Comparison of ENCODE assay signal across 12 cellular contexts in genomic region chr2:74576151-74576755, GRCh38. TPM values are rescaled to one million over a fixed set of nuclear protein-coding genes. Genes with fewer than 3 reads are reported as not detected.
DNase-seq lines count a peak whose midpoint lies in the region; ATAC-seq, FAIRE-seq and TF ChIP-seq lines count a peak whose summit lies in the region.
"Had no signal": no experiment of that assay in that cellular context is flagged by ENCODE, and none has a peak within 500 bp of the region (broad histone marks: within the 10 kb centered on the region; RNA-seq: fewer than 3 reads in every experiment).

No MANE protein-coding gene starts in this region.

- BruUV-seq in GM12878 (replicated peaks; lab: Mats Ljungman, UMichigan), result no TSS peak

- in situ Hi-C loops in GM12878 (cut with MboI), result no loop called here

- POLR2A ChIA-PET in GM12878 (lab: Charles Lee), result interaction anchor here (0.6 to 25.0 kb wide), 11 partner anchors 8 to 358 kb away, joined by 3 to 441 read pairs (median 5); partner anchors contain the start of genes AUP1, DOK1, HTRA2 and LOXL3

- H3K27ac ChIP-seq in BLaER1 treated with 17β-estradiol and CSF1 and Interleukin-3, amounts not matched to agents 10 nM and 100 nM, result peak overlapping the region; percentile 61 to 95 (median 87)
- peak overlapping the region; percentile 89 for H3K27ac ChIP-seq in HL-60 (replicated peaks)
- H3K27ac ChIP-seq in GM12878 (ENCODE audit: control insufficient read depth, insufficient read depth), result 0 out of 2 replicates have a peak overlapping the region, but pooled peaks have one; percentile 67

- CTCF ChIA-PET in GM12878 (lab: Yijun Ruan, JAX), result interaction anchor here (1.0 to 17.4 kb wide), 9 partner anchors 9 to 101 kb away, joined by 3 to 281 read pairs (median 6); partner anchors contain the start of genes AUP1, CCDC142, HTRA2 and TTC31

- H3K27me3 ChIP-seq in BLaER1 treated with 17β-estradiol and CSF1 and Interleukin-3, amounts not matched to agents 10 nM and 100 nM, result no peaks in the 10 kb centered on the region
- H3K27me3 ChIP-seq in HL-60 (ENCODE audit: insufficient read depth, poor library complexity, severe bottlenecking) (no peaks in the 10 kb centered on the region), GM12878 (replicated peaks in 1 of 2; ENCODE audit: control insufficient read depth in 2 of 2, insufficient read depth in 2 of 2, low read length in 1 of 2) (no peaks in the 10 kb centered on the region)

- H3K4me2 ChIP-seq in BLaER1 treated with 17β-estradiol and CSF1 and Interleukin-3, amounts not matched to agents 10 nM and 100 nM, result peak overlapping the region; percentile 39 to 90 (median 77)
- no peak overlapping the region for H3K4me2 ChIP-seq in GM12878 (ENCODE audit: control insufficient read depth, insufficient read depth)

- no peaks in the 10 kb centered on the region for H4K20me1 ChIP-seq in BLaER1 treated with 17β-estradiol and CSF1 and Interleukin-3, amounts not matched to agents 10 nM and 100 nM
- no peaks in the 10 kb centered on the region for H4K20me1 ChIP-seq in GM12878 (ENCODE audit: control insufficient read depth, insufficient read depth)

- SMC1A ChIA-PET in GM12878 (lab: Charles Lee; ENCODE audit: uncharacterized antibody, unreplicated experiment), result interaction anchor here (0.7 to 16.6 kb wide), 12 partner anchors 10 to 480 kb away, joined by 3 to 371 read pairs (median 5); partner anchors contain the start of genes AUP1, CCDC142, HTRA2 and INO80B

- H3K9ac ChIP-seq in BLaER1 treated with 17β-estradiol and CSF1 and Interleukin-3, amounts not matched to agents 10 nM and 100 nM, result peak overlapping the region in 10 of 11 experiments; percentile 51 to 79 (median 76); a peak in 20 of 22 replicates
- H3K9ac ChIP-seq in GM12878 (ENCODE audit: control insufficient read depth, insufficient read depth, low read length), result no peak overlapping the region

- TF ChIP-seq POLR2A in GM12878 (IDR thresholded peaks at IDR 0.05; ENCODE audit: low read depth, low read length), result no peak

- FAIRE-seq in GM12878 (lab: Jason Lieb, UNC) (no peak), urothelium cell line (lab: Jason Lieb, UNC) (no peak)

- ATAC-seq in GM12878 (no peak), sciatic nerve (peak; percentile 25), GM21528 (IDR thresholded peaks at IDR 0.05; ENCODE audit: low FRiP score, unreplicated experiment) (no peak)
- ATAC-seq: effector memory CD8-positive, alpha-beta T cell had no signal

- TF ChIP-seq RAD21 in GM12878 (IDR thresholded peaks at IDR 0.05; ENCODE audit: insufficient read depth, low read depth, low read length), result no peak

- peaks cover 0 to 9% (median 0%) of the 10 kb centered on the region in 11 experiments; a peak in 6 of 22 replicates for H3K9me3 ChIP-seq in BLaER1 treated with 17β-estradiol and CSF1 and Interleukin-3, amounts not matched to agents 10 nM and 100 nM (replicated peaks in 1 of 11)
- H3K9me3 ChIP-seq in GM12878 (replicated peaks; ENCODE audit: control insufficient read depth, insufficient read depth, low read length), result no peaks in the 10 kb centered on the region

- DNase-seq in HL-60 (ENCODE audit: low read depth in 1 of 2, low spot score in 1 of 2) (peak in 1 of 2 experiments; percentile 43), GM12878 (ENCODE audit: low read depth, low spot score) (no peak), sciatic nerve (ENCODE audit: low spot score) (no peak), urothelium cell line (ENCODE audit: low spot score) (no peak), germinal center (ENCODE audit: low spot score) (no peak), 8988T (no peak)
- DNase-seq: DMS153; effector memory CD8-positive, alpha-beta T cell had no signal

- H3K4me1 ChIP-seq in BLaER1 treated with 17β-estradiol and CSF1 and Interleukin-3, amounts not matched to agents 10 nM and 100 nM, result peaks cover 38 to 85% (median 72%) of the 10 kb centered on the region in 10 experiments
- peaks cover 58% of the 10 kb centered on the region for H3K4me1 ChIP-seq in GM12878 (ENCODE audit: control insufficient read depth, insufficient read depth, low read length)

- H3K79me2 ChIP-seq in GM12878 (ENCODE audit: control insufficient read depth, insufficient read depth, low read length), result no peaks in the 10 kb centered on the region

- H2AFZ ChIP-seq in GM12878 (ENCODE audit: control insufficient read depth, low read depth, low read length), result peak overlapping the region; percentile 31

- 97% methylated on average over 6 of the region's 6 CpGs for WGBS in GM12878 (ENCODE audit: insufficient coverage, insufficient replicate concordance, low lambda C conversion rate, missing lambda C conversion rate)

- RAD21 ChIA-PET in GM12878 (lab: Charles Lee; ENCODE audit: unreplicated experiment), result interaction anchor here (1.0 to 10.3 kb wide), 8 partner anchors 9 to 136 kb away, joined by 3 to 152 read pairs (median 6); partner anchors contain the start of gene LOXL3

- TF ChIP-seq CTCF in HL-60 (IDR thresholded peaks at IDR 0.05; ENCODE audit: insufficient read depth, low read length) (no peak), GM12878 (IDR thresholded peaks at IDR 0.05 in 2 of 3, conservative IDR thresholded peaks at IDR 0.05 in 1 of 3; ENCODE audit: control insufficient read depth in 2 of 3, extremely low read depth in 1 of 3, insufficient read depth in 1 of 3, low read depth in 3 of 3, low read length in 3 of 3) (no peak)

- H3K4me3 ChIP-seq in BLaER1 treated with 17β-estradiol and CSF1 and Interleukin-3, amounts not matched to agents 10 nM and 100 nM, result no peak overlapping the region
- no peak overlapping the region for H3K4me3 ChIP-seq in HL-60 (replicated peaks; ENCODE audit: insufficient read depth, low read length)
- H3K4me3 ChIP-seq in GM12878, result no peak overlapping the region

- intact Hi-C loops in GM12878 (cut with micrococcal nuclease; ENCODE audit: unreplicated experiment), result no loop called here
- intact Hi-C loops in sciatic nerve (cut with DNase I), result no loop called here

- H3K36me3 ChIP-seq in BLaER1 treated with 17β-estradiol and CSF1 and Interleukin-3, amounts not matched to agents 10 nM and 100 nM, result no peaks in the 10 kb centered on the region
- H3K36me3 ChIP-seq in GM12878 (ENCODE audit: control insufficient read depth in 2 of 2, insufficient read depth in 2 of 2, low read length in 1 of 2), result no peaks in the 10 kb centered on the region

- TF ChIP-seq EP300 in GM12878 (IDR thresholded peaks at IDR 0.05; ENCODE audit: borderline replicate concordance in 1 of 2, control insufficient read depth in 1 of 2, low read depth in 2 of 2, low read length in 2 of 2), result no peak

RNA-seq across cellular contexts. Expression of gene DOK1, which starts 21.7 kb away (rescaled TPM):
- total RNA-seq in GM12878 (2013; cell fraction: nucleolus; rRNA removed), result 32.8 and 37.1 TPM in 2 replicates
- total RNA-seq in GM12878 (2014; rRNA removed) (90.7 and 104 TPM in 2 replicates), GM12878 (2014; rRNA removed; fragmentation: Illumina TruSeq; extraction: Trizol) (28.3 and 31.0 TPM in 2 replicates), GM12878 (2021) (82.2 and 91.5 TPM in 2 replicates), sciatic nerve (17.3 TPM)
- polyA plus RNA-seq in GM12878 (2011; ENCODE audit: low read depth), result 17.7 TPM
- polyA plus RNA-seq in GM12878 (2011; rRNA removed) (17.6 and 30.8 TPM in 2 replicates), GM12878 (2014; fragmentation: Illumina TruSeq; extraction: Trizol) (13.3 and 40.3 TPM in 2 replicates), GM12878 (2014; fragmentation: Nextera tagmentation; extraction: Ambion mirVana) (1 to 10 TPM; 1.4 to 6.3 TPM), GM12878 (2014; rRNA removed) (79.1 and 99.6 TPM in 2 replicates), GM12878 (2016; fragmentation: Nextera tagmentation; extraction: Ambion mirVana) (10 to 100 TPM; 81.6 to 89.4 TPM)
- polyA plus RNA-seq in GM12878 (2011; cell fraction: cytosol; rRNA removed), result 38.2 and 54.7 TPM in 2 replicates
- polyA plus RNA-seq in GM12878 (2011; cell fraction: nucleus; rRNA removed), result 79.5 and 102 TPM in 2 replicates
- 45.5 and 50.5 TPM in 2 replicates for polyA plus RNA-seq in GM12878 (2012)
- polyA minus RNA-seq in GM12878 (2011; rRNA and poly(A)+ RNA removed), result 19.7 and 49.8 TPM in 2 replicates
- 18.7 and 22.8 TPM in 2 replicates for polyA minus RNA-seq in GM12878 (2011; cell fraction: cytosol; rRNA and poly(A)+ RNA removed)
- 38.7 and 57.0 TPM in 2 replicates for polyA minus RNA-seq in GM12878 (2011; cell fraction: nucleus; rRNA and poly(A)+ RNA removed)

RNA-seq across cellular contexts. Expression of gene LOXL3, which starts 22.5 kb away (rescaled TPM):
- 28.1 and 32.7 TPM in 2 replicates for total RNA-seq in GM12878 (2013; cell fraction: nucleolus; rRNA removed)
- 19.4 and 22.2 TPM in 2 replicates for total RNA-seq in GM12878 (2014; rRNA removed)
- 11.9 TPM in 2 replicates for total RNA-seq in GM12878 (2014; rRNA removed; fragmentation: Illumina TruSeq; extraction: Trizol)
- total RNA-seq in GM12878 (2021), result 25.1 and 29.0 TPM in 2 replicates
- 6.5 TPM for polyA plus RNA-seq in GM12878 (2011; ENCODE audit: low read depth)
- 37.6 and 40.9 TPM in 2 replicates for polyA plus RNA-seq in GM12878 (2011; rRNA removed)
- 50.1 and 55.1 TPM in 2 replicates for polyA plus RNA-seq in GM12878 (2011; cell fraction: cytosol; rRNA removed)
- 99.3 and 126 TPM in 2 replicates for polyA plus RNA-seq in GM12878 (2011; cell fraction: nucleus; rRNA removed)
- polyA plus RNA-seq in GM12878 (2012), result 13.4 and 15.8 TPM in 2 replicates
- 16.2 and 16.6 TPM in 2 replicates for polyA plus RNA-seq in GM12878 (2014; fragmentation: Illumina TruSeq; extraction: Trizol)
- polyA plus RNA-seq in GM12878 (2014; fragmentation: Nextera tagmentation; extraction: Ambion mirVana), result 1 to 10 TPM; 6.2 to 6.7 TPM
- polyA plus RNA-seq in GM12878 (2014; rRNA removed), result 32.8 and 33.3 TPM in 2 replicates
- polyA plus RNA-seq in GM12878 (2016; fragmentation: Nextera tagmentation; extraction: Ambion mirVana), result 10 to 100 TPM; 27.3 to 31.2 TPM
- 35.9 and 53.6 TPM in 2 replicates for polyA minus RNA-seq in GM12878 (2011; rRNA and poly(A)+ RNA removed)
- polyA minus RNA-seq in GM12878 (2011; cell fraction: cytosol; rRNA and poly(A)+ RNA removed), result 12.8 and 14.6 TPM in 2 replicates
- polyA minus RNA-seq in GM12878 (2011; cell fraction: nucleus; rRNA and poly(A)+ RNA removed), result 21.5 and 28.7 TPM in 2 replicates
- total RNA-seq in sciatic nerve, result 9.2 TPM

RNA-seq across cellular contexts. Expression of gene HTRA2, which starts 46.5 kb away (rescaled TPM):
- 41.0 and 54.6 TPM in 2 replicates for total RNA-seq in GM12878 (2013; cell fraction: nucleolus; rRNA removed)
- 73.9 and 77.4 TPM in 2 replicates for total RNA-seq in GM12878 (2014; rRNA removed)
- 48.7 and 51.8 TPM in 2 replicates for total RNA-seq in GM12878 (2014; rRNA removed; fragmentation: Illumina TruSeq; extraction: Trizol)
- 62.2 and 64.5 TPM in 2 replicates for total RNA-seq in GM12878 (2021)
- 24.0 TPM for polyA plus RNA-seq in GM12878 (2011; ENCODE audit: low read depth)
- 34.3 and 46.9 TPM in 2 replicates for polyA plus RNA-seq in GM12878 (2011; rRNA removed)
- 68.5 and 72.9 TPM in 2 replicates for polyA plus RNA-seq in GM12878 (2011; cell fraction: cytosol; rRNA removed)
- 110 and 113 TPM in 2 replicates for polyA plus RNA-seq in GM12878 (2011; cell fraction: nucleus; rRNA removed)
- polyA plus RNA-seq in GM12878 (2012), result 41.1 and 51.2 TPM in 2 replicates
- polyA plus RNA-seq in GM12878 (2014; fragmentation: Illumina TruSeq; extraction: Trizol), result 39.7 and 45.1 TPM in 2 replicates
- 10 to 100 TPM; 42.3 to 46.4 TPM for polyA plus RNA-seq in GM12878 (2014; fragmentation: Nextera tagmentation; extraction: Ambion mirVana)
- polyA plus RNA-seq in GM12878 (2014; rRNA removed), result 68.3 and 70.5 TPM in 2 replicates
- polyA plus RNA-seq in GM12878 (2016; fragmentation: Nextera tagmentation; extraction: Ambion mirVana), result 10 to 100 TPM; 60.6 to 61.4 TPM
- polyA minus RNA-seq in GM12878 (2011; rRNA and poly(A)+ RNA removed), result 47.2 and 71.4 TPM in 2 replicates
- polyA minus RNA-seq in GM12878 (2011; cell fraction: cytosol; rRNA and poly(A)+ RNA removed), result 13.1 and 14.5 TPM in 2 replicates
- 44.7 and 56.4 TPM in 2 replicates for polyA minus RNA-seq in GM12878 (2011; cell fraction: nucleus; rRNA and poly(A)+ RNA removed)
- total RNA-seq in sciatic nerve, result 34.5 TPM

RNA-seq across cellular contexts. Expression of gene AUP1, which starts 46.7 kb away (rescaled TPM):
- 142 and 147 TPM in 2 replicates for total RNA-seq in GM12878 (2013; cell fraction: nucleolus; rRNA removed)
- total RNA-seq in GM12878 (2014; rRNA removed) (151 and 152 TPM in 2 replicates), GM12878 (2014; rRNA removed; fragmentation: Illumina TruSeq; extraction: Trizol) (104 and 107 TPM in 2 replicates), GM12878 (2021) (127 and 128 TPM in 2 replicates), sciatic nerve (75.3 TPM)
- polyA plus RNA-seq in GM12878 (2011; ENCODE audit: low read depth), result 55.2 TPM
- polyA plus RNA-seq in GM12878 (2011; rRNA removed) (71.4 and 106 TPM in 2 replicates), GM12878 (2014; fragmentation: Illumina TruSeq; extraction: Trizol) (137 and 147 TPM in 2 replicates), GM12878 (2014; fragmentation: Nextera tagmentation; extraction: Ambion mirVana) (10 to 100 TPM; 39.1 to 56.5 TPM), GM12878 (2014; rRNA removed) (212 and 215 TPM in 2 replicates), GM12878 (2016; fragmentation: Nextera tagmentation; extraction: Ambion mirVana) (100 to 1,000 TPM; 187 to 204 TPM)
- 160 and 189 TPM in 2 replicates for polyA plus RNA-seq in GM12878 (2011; cell fraction: cytosol; rRNA removed)
- polyA plus RNA-seq in GM12878 (2011; cell fraction: nucleus; rRNA removed), result 745 and 873 TPM in 2 replicates
- polyA plus RNA-seq in GM12878 (2012), result 109 and 110 TPM in 2 replicates
- polyA minus RNA-seq in GM12878 (2011; rRNA and poly(A)+ RNA removed), result 80.1 and 134 TPM in 2 replicates
- polyA minus RNA-seq in GM12878 (2011; cell fraction: cytosol; rRNA and poly(A)+ RNA removed), result 40.2 and 55.4 TPM in 2 replicates
- polyA minus RNA-seq in GM12878 (2011; cell fraction: nucleus; rRNA and poly(A)+ RNA removed), result 167 and 238 TPM in 2 replicates

RNA-seq across cellular contexts. Expression of gene DQX1, which starts 50.2 kb away (rescaled TPM):
- 1.8 and 2.2 TPM in 2 replicates for total RNA-seq in GM12878 (2013; cell fraction: nucleolus; rRNA removed)
- total RNA-seq in GM12878 (2014; rRNA removed) (0.34 and 1.2 TPM in 2 replicates), GM12878 (2014; rRNA removed; fragmentation: Illumina TruSeq; extraction: Trizol) (0.67 and 0.78 TPM in 2 replicates), GM12878 (2021) (0.85 and 0.98 TPM in 2 replicates), sciatic nerve (not detected)
- 1.1 TPM for polyA plus RNA-seq in GM12878 (2011; ENCODE audit: low read depth)
- polyA plus RNA-seq in GM12878 (2011; rRNA removed) (0.46 and 0.87 TPM in 2 replicates), GM12878 (2014; fragmentation: Illumina TruSeq; extraction: Trizol) (0.96 and 1.7 TPM in 2 replicates), GM12878 (2014; fragmentation: Nextera tagmentation; extraction: Ambion mirVana) (under 1 TPM; 0.63 to 0.73 TPM), GM12878 (2014; rRNA removed) (1.5 and 1.6 TPM in 2 replicates), GM12878 (2016; fragmentation: Nextera tagmentation; extraction: Ambion mirVana) (1 to 10 TPM; 1.1 to 2.1 TPM)
- 0.60 and 0.79 TPM in 2 replicates for polyA plus RNA-seq in GM12878 (2011; cell fraction: cytosol; rRNA removed)
- polyA plus RNA-seq in GM12878 (2011; cell fraction: nucleus; rRNA removed), result 7.3 and 10.0 TPM in 2 replicates
- 1.2 TPM in 2 replicates for polyA plus RNA-seq in GM12878 (2012)
- 0.46 and 1.0 TPM in 2 replicates for polyA minus RNA-seq in GM12878 (2011; rRNA and poly(A)+ RNA removed)
- not detected in 2 replicates for polyA minus RNA-seq in GM12878 (2011; cell fraction: cytosol; rRNA and poly(A)+ RNA removed)
- polyA minus RNA-seq in GM12878 (2011; cell fraction: nucleus; rRNA and poly(A)+ RNA removed), result 1.9 and 2.1 TPM in 2 replicates
- total RNA-seq: LHCN-M2, mesenteric fat pad had no signal
